Comparison of ENCODE assay signal across 18 cellular contexts in the genomic region with DNA sequence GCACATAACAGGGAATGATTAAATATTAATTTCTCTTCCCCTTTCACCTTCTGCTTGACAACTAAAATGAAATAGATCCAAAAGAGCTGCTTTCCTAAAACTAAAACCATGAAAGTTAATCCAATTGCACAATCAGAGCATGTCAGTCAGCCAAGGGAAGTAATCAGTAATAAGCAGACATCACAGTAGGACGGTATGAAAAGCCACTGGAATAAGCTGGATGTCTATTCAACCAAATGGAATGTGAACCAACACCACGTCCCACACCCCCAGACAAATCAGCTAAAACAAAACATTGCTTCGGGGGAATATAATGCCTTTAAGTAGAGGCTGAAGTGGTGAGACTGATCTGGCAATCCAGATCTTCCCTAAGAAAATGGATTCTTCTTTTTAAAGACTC.
DNase-seq lines count a peak whose midpoint lies in the region; ATAC-seq, FAIRE-seq and TF ChIP-seq lines count a peak whose summit lies in the region.
"Had no signal": no experiment of that assay in that cellular context is flagged by ENCODE, and none has a peak within 500 bp of the region (broad histone marks: within the 10 kb centered on the region; RNA-seq: fewer than 3 reads in every experiment).

No MANE protein-coding gene starts in this region.

- TF ChIP-seq POLR2A in HepG2 (IDR thresholded peaks at IDR 0.05; ENCODE audit: insufficient read depth in 1 of 2, low read depth in 2 of 2, low read length in 2 of 2) (no peak), stomach (IDR thresholded peaks at IDR 0.05) (no peak)

- no peaks in the 10 kb centered on the region for H3K36me3 ChIP-seq in liver (ENCODE audit: control insufficient read depth in 4 of 4, insufficient read depth in 3 of 4, low read depth in 1 of 4, low read length in 3 of 4)
- no peaks in the 10 kb centered on the region for H3K36me3 ChIP-seq in HepG2 (replicated peaks in 1 of 2; ENCODE audit: control insufficient read depth in 1 of 2, insufficient read depth in 2 of 2, low read length in 2 of 2)
- no peaks in the 10 kb centered on the region for H3K36me3 ChIP-seq in bronchial epithelial cell (ENCODE audit: control insufficient read depth, insufficient read depth, low read length)
- no peaks in the 10 kb centered on the region for H3K36me3 ChIP-seq in stomach
- H3K36me3 ChIP-seq: prostate gland, SJCRH30, upper lobe of left lung had no signal

- H3K4me1 Mint-ChIP-seq in stimulated activated naive CD8-positive, alpha-beta T cell treated with anti-CD3 and anti-CD28 coated beads, Interleukin-15, amount 100 ng/mL, for 72 hours: no peaks in the 10 kb centered on the region

- CTCF ChIA-PET in HepG2 (lab: Yijun Ruan, JAX; ENCODE audit: low intra/inter-chr PET ratio, low total read pairs): no interaction called here

- no peaks in the 10 kb centered on the region for H3K27me3 Mint-ChIP-seq in stimulated activated naive CD8-positive, alpha-beta T cell treated with anti-CD3 and anti-CD28 coated beads, Interleukin-15, amount 100 ng/mL, for 72 hours
- H3K27me3 Mint-ChIP-seq: activated CD8-positive, alpha-beta T cell treated with anti-CD3 and anti-CD28 coated beads for 36 hours had no signal

- no peaks in the 10 kb centered on the region for H4K20me1 ChIP-seq in HepG2 (ENCODE audit: insufficient read depth, low read length)

- H3K27me3 ChIP-seq in liver (ENCODE audit: control insufficient read depth in 4 of 4, insufficient read depth in 4 of 4, low read length in 3 of 4) (no peaks in the 10 kb centered on the region), HepG2 (ENCODE audit: control insufficient read depth in 1 of 2, insufficient read depth in 2 of 2, low read length in 2 of 2) (no peaks in the 10 kb centered on the region), bronchial epithelial cell (ENCODE audit: control insufficient read depth, insufficient read depth, low read length) (no peaks in the 10 kb centered on the region), stomach (no peaks in the 10 kb centered on the region)
- H3K27me3 ChIP-seq: SJCRH30, upper lobe of left lung had no signal

- TF ChIP-seq EP300 in HepG2 (IDR thresholded peaks at IDR 0.05; ENCODE audit: low read depth in 2 of 2, low read length in 2 of 2) (no peak), HepG2 (CRISPR knock-in tag; IDR thresholded peaks at IDR 0.05; ENCODE audit: borderline replicate concordance) (no peak), stomach (IDR thresholded peaks at IDR 0.05) (no peak)

- no peak overlapping the region for H3K27ac Mint-ChIP-seq in stimulated activated naive CD8-positive, alpha-beta T cell treated with anti-CD3 and anti-CD28 coated beads, Interleukin-15, amount 100 ng/mL, for 72 hours
- H3K27ac Mint-ChIP-seq: activated CD8-positive, alpha-beta T cell treated with anti-CD3 and anti-CD28 coated beads for 36 hours; activated T-helper 2 cell treated with anti-CD3 and anti-CD28 coated beads, Interferon-gamma antibody, Interleukin-2, Interleukin-4, amounts not matched to agents 10 μg/mL and 5 μg/mL and 100 μg/mL, durations not matched to agents 14 hours and 24 hours and 36 hours had no signal

- H3K9me3 Mint-ChIP-seq in stimulated activated naive CD8-positive, alpha-beta T cell treated with anti-CD3 and anti-CD28 coated beads, Interleukin-15, amount 100 ng/mL, for 72 hours: no peaks in the 10 kb centered on the region
- H3K9me3 Mint-ChIP-seq: activated CD8-positive, alpha-beta T cell treated with anti-CD3 and anti-CD28 coated beads for 36 hours; activated T-helper 2 cell treated with anti-CD3 and anti-CD28 coated beads, Interferon-gamma antibody, Interleukin-2, Interleukin-4, amounts not matched to agents 10 μg/mL and 5 μg/mL and 100 μg/mL, durations not matched to agents 14 hours and 24 hours and 36 hours had no signal

- H2AFZ ChIP-seq in HepG2 (ENCODE audit: low read length): no peak overlapping the region

- TF ChIP-seq CTCF in liver (IDR thresholded peaks at IDR 0.05; ENCODE audit: low read depth, low read length, missing input control) (no peak), HepG2 (CRISPR knock-in tag; IDR thresholded peaks at IDR 0.05) (no peak), bronchial epithelial cell (IDR thresholded peaks at IDR 0.05; ENCODE audit: insufficient read depth, low read length, severe bottlenecking) (no peak), stomach (IDR thresholded peaks at IDR 0.05) (no peak)

- H3K4me2 ChIP-seq in HepG2 (ENCODE audit: low read depth, low read length): no peak overlapping the region

- no peak for FAIRE-seq in HepG2 (lab: Jason Lieb, UNC)
- no peak for FAIRE-seq in bronchial epithelial cell (lab: Jason Lieb, UNC)
- FAIRE-seq: A204.1 had no signal

- H3K4me1 ChIP-seq in liver (ENCODE audit: control insufficient read depth in 4 of 4, insufficient read depth in 4 of 4, low read length in 3 of 4): peaks cover 0 to 6% (median 2%) of the 10 kb centered on the region in 4 donors
- H3K4me1 ChIP-seq in HepG2 (ENCODE audit: insufficient read depth, low read length): no peaks in the 10 kb centered on the region
- peaks cover 0 to 4% (median 0%) of the 10 kb centered on the region in 4 donors for H3K4me1 ChIP-seq in stomach
- H3K4me1 ChIP-seq: prostate gland, SJCRH30, upper lobe of left lung had no signal

- no peaks in the 10 kb centered on the region for H3K79me2 ChIP-seq in HepG2 (ENCODE audit: insufficient read depth, low read length)

- ATAC-seq in HepG2: no peak
- ATAC-seq in stimulated activated naive CD8-positive, alpha-beta T cell treated with anti-CD3 and anti-CD28 coated beads, Interleukin-15, amount 100 ng/mL, for 72 hours: no peak
- ATAC-seq: activated CD8-positive, alpha-beta T cell treated with anti-CD3 and anti-CD28 coated beads for 36 hours had no signal

- H3K27ac ChIP-seq in liver (ENCODE audit: low read depth in 1 of 2, low read length in 2 of 2) (peak overlapping the region; percentile 14 to 73), HepG2 (ENCODE audit: extremely low read length, insufficient read depth, low read length) (no peak overlapping the region), stomach (no peak overlapping the region)
- H3K27ac ChIP-seq: prostate gland, SJCRH30, upper lobe of left lung had no signal

- in situ Hi-C loops in HepG2 (cut with HindIII; ENCODE audit: extremely low pct_ligation_motif_present, low pct_unique_long_range_greater_than_20kb): no loop called here

- WGBS in liver: 26% methylated on average over 3 of the region's 3 CpGs
- 6% methylated on average over 2 of the region's 3 CpGs for WGBS in HepG2 (ENCODE audit: low lambda C conversion rate)
- WGBS in stomach, 5 donors: 17 to 35% (median 25%) methylated on average over 3 of the region's 3 CpGs

- peak overlapping the region in 2 of 3 donors; percentile 15 to 40 for H3K4me3 ChIP-seq in liver (ENCODE audit: low read depth in 1 of 3, low read length in 3 of 3)
- no peak overlapping the region for H3K4me3 ChIP-seq in HepG2 (replicated peaks in 1 of 3; ENCODE audit: insufficient read depth in 1 of 3, low read depth in 2 of 3, low read length in 3 of 3)
- no peak overlapping the region for H3K4me3 ChIP-seq in bronchial epithelial cell (ENCODE audit: low read depth, low read length)
- H3K4me3 ChIP-seq in stomach: no peak overlapping the region
- H3K4me3 ChIP-seq: prostate gland, SJCRH30, upper lobe of left lung had no signal

- no peak overlapping the region for H3K4me3 Mint-ChIP-seq in stimulated activated naive CD8-positive, alpha-beta T cell treated with anti-CD3 and anti-CD28 coated beads, Interleukin-15, amount 100 ng/mL, for 72 hours
- H3K4me3 Mint-ChIP-seq: activated CD8-positive, alpha-beta T cell treated with anti-CD3 and anti-CD28 coated beads for 36 hours had no signal

- intact Hi-C loops in HepG2 (cut with micrococcal nuclease; ENCODE audit: unreplicated experiment) (no loop called here), stomach (cut with DNase I; ENCODE audit: low total_unique reads) (no loop called here)

- H3K9me3 ChIP-seq in liver (ENCODE audit: control insufficient read depth in 4 of 4, low read length in 3 of 4) (no peaks in the 10 kb centered on the region), HepG2 (ENCODE audit: low read length) (no peaks in the 10 kb centered on the region), stomach (no peaks in the 10 kb centered on the region)
- H3K9me3 ChIP-seq: prostate gland, SJCRH30, upper lobe of left lung had no signal

- H3K9ac ChIP-seq in liver (ENCODE audit: low read depth in 1 of 2, low read length in 2 of 2): peak overlapping the region in 1 of 2 donors; percentile 28
- H3K9ac ChIP-seq in HepG2 (ENCODE audit: insufficient read depth, low read depth, low read length): no peak overlapping the region

- DNase-seq in HepG2 (ENCODE audit: low spot score) (no peak), bronchial epithelial cell (ENCODE audit: low read depth) (peak; percentile 69), kidney tubule cell (ENCODE audit: low spot score) (peak; percentile 84), stomach (no peak), globus pallidus (ENCODE audit: low spot score) (no peak)
- DNase-seq in stimulated activated naive CD8-positive, alpha-beta T cell treated with anti-CD3 and anti-CD28 coated beads, Interleukin-15, amount 100 ng/mL, for 72 hours: no peak
- DNase-seq in stimulated activated CD4-positive, alpha-beta T cell treated with anti-CD3 and anti-CD28 coated beads, Interleukin-12 subunit alpha, Interleukin-12 subunit beta, amount 100 ng/mL, for 4 hours: no peak
- DNase-seq: activated CD8-positive, alpha-beta T cell treated with anti-CD3 and anti-CD28 coated beads for 36 hours; aorta; foreskin fibroblast; NCI-H2171 treated with DMSO at 0.1 percent for 48 hours; stimulated activated CD8-positive, alpha-beta memory T cell treated with anti-CD3 and anti-CD28 coated beads, Interleukin-4, amount 100 ng/mL, for 48 hours; upper lobe of left lung had no signal

- POLR2A ChIA-PET in HepG2 (lab: Yijun Ruan, JAX): no interaction called here

- TF ChIP-seq RAD21 in liver (IDR thresholded peaks at IDR 0.05) (peak; percentile 30 to 39), HepG2 (CRISPR knock-in tag; IDR thresholded peaks at IDR 0.05) (no peak)

- BruUV-seq in HepG2 (replicated peaks; lab: Mats Ljungman, UMichigan): no TSS peak

TF ChIP-seq in liver, 16 proteins besides CTCF, POLR2A, EP300 and RAD21 (continues in another document):
- TF ChIP-seq YY1 (IDR thresholded peaks at IDR 0.05): peak; percentile 69

TF ChIP-seq in HepG2, 621 proteins besides CTCF, POLR2A, EP300 and RAD21 (continues in another document):
- TF ChIP-seq GATA4 (IDR thresholded peaks at IDR 0.05; ENCODE audit: borderline replicate concordance, low read depth): no peak

Comparison
In these comparisons a context has a peak if more than half of its experiments do, and no peak if none do; other contexts are left out.
1. H3K27ac ChIP-seq: peak in liver (2 of 2); none in HepG2 (single experiment) and stomach (0 of 5).
2. H3K4me3 ChIP-seq: peak in liver (2 of 3); none in HepG2 (0 of 3), bronchial epithelial cell (single experiment) and stomach (0 of 4).
3. DNase-seq: peak in bronchial epithelial cell (single experiment) and kidney tubule cell (single experiment); none in HepG2 (single experiment), stomach (single experiment), stimulated activated naive CD8-positive, alpha-beta T cell treated with anti-CD3 and anti-CD28 coated beads, Interleukin-15, amount 100 ng/mL, for 72 hours (0 of 2), stimulated activated CD4-positive, alpha-beta T cell treated with anti-CD3 and anti-CD28 coated beads, Interleukin-12 subunit alpha, Interleukin-12 subunit beta, amount 100 ng/mL, for 4 hours (single experiment) and globus pallidus (single experiment).